ENCODE assay signal across 25 cellular contexts in the genomic region with DNA sequence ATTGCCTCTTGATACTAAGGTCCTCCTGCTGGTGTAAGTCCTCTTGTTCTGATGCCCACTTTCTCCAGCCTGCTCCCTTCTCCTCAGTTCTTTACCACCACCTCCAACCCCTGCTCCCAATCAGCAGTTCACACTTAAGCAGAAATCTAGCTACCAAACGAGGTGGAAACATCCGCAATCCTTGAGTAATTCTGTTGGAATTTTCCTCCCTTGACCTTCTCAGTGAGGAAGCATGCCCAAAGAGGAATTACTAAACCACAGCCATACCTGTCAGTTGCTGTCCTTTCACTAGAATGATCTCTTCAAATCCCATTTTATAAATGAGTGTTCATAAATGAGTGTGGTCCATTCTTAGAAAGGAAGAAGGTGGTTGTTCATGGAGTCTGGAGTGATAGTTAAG.
A peak's percentile ranks its signal among the peaks of the same experiment; 100 is the strongest.
DNase-seq lines count a peak whose midpoint lies in the region; ATAC-seq and TF ChIP-seq lines count a peak whose summit lies in the region.
"Had no signal": no experiment of that assay in that cellular context is flagged by ENCODE, and none has a peak within 500 bp of the region (broad histone marks: within the 10 kb centered on the region; RNA-seq: fewer than 3 reads in every experiment).

No MANE protein-coding gene starts in this region.

- TF ChIP-seq CTCF in astrocyte of the cerebellum (IDR thresholded peaks at IDR 0.05; ENCODE audit: low read depth, low read length, missing control alignments) (no peak), retinal pigment epithelial cell (conservative IDR thresholded peaks at IDR 0.05; ENCODE audit: low read depth, low read length) (peak; percentile 1)

- peak; percentile 0 for DNase-seq in M059J (ENCODE audit: low read depth)
- peak; percentile 27 for DNase-seq in astrocyte of the cerebellum (ENCODE audit: low read depth)
- peak; percentile 5 for DNase-seq in iPS-NIHi7 (ENCODE audit: extremely low spot score)
- DNase-seq in retinal pigment epithelial cell (ENCODE audit: low read depth), result peak; percentile 83
- DNase-seq in cerebellum (ENCODE audit: low spot score), result no peak
- DNase-seq: activated CD4-positive, alpha-beta T cell treated with anti-CD3 and anti-CD28 coated beads, Interleukin-2, amount 10 ng/mL, durations not matched to agents 7 days and 5 days; activated CD8-positive, alpha-beta memory T cell treated with anti-CD3 and anti-CD28 coated beads, Interleukin-2, amount 10 ng/mL, durations not matched to agents 7 days and 5 days; activated naive CD4-positive, alpha-beta T cell treated with anti-CD3 and anti-CD28 coated beads, Interleukin-2, amount 10 ng/mL, durations not matched to agents 7 days and 5 days; amygdala; CD4-positive, alpha-beta memory T cell; gastrocnemius medialis; hippocampal formation; NCI-H1694 treated with DMSO at 0.1 percent for 48 hours; NCI-H2171 treated with DMSO at 0.1 percent for 48 hours; NCI-H524 treated with DMSO at 0.1 percent for 48 hours; small intestine; substantia nigra; T-helper 17 cell; upper lobe of left lung had no signal

- no peak for ATAC-seq in GM18517 (IDR thresholded peaks at IDR 0.05; ENCODE audit: unreplicated experiment)
- ATAC-seq in GM21528 (IDR thresholded peaks at IDR 0.05; ENCODE audit: low FRiP score, unreplicated experiment), result no peak
- ATAC-seq in GM21447 (IDR thresholded peaks at IDR 0.05; ENCODE audit: unreplicated experiment), result no peak
- ATAC-seq: activated CD8-positive, alpha-beta memory T cell treated with anti-CD3 and anti-CD28 coated beads, Interleukin-2, amount 10 ng/mL, durations not matched to agents 7 days and 5 days; esophagus mucosa; gastrocnemius medialis; GM23338; T-helper 17 cell had no signal

- in situ Hi-C loops in astrocyte of the cerebellum (cut with HindIII; ENCODE audit: low sequenced_read_pairs), result no loop called here

- no peak overlapping the region for H3K4me3 ChIP-seq in astrocyte of the cerebellum (ENCODE audit: low read depth, low read length)
- no peak overlapping the region for H3K4me3 ChIP-seq in retinal pigment epithelial cell (ENCODE audit: low read length)
- H3K4me3 ChIP-seq: gastrocnemius medialis, GM23338, prostate gland, upper lobe of left lung had no signal
